Comparison of ENCODE assay signal across 17 cellular contexts in genomic region chr1:213661346-213661745, GRCh38.
"Had no signal": no experiment of that assay in that cellular context is flagged by ENCODE, and none has a peak within 500 bp of the region (broad histone marks: within the 10 kb centered on the region; RNA-seq: fewer than 3 reads in every experiment).

No MANE protein-coding gene starts in this region.

- ATAC-seq: heart right ventricle; left cardiac atrium; naive thymus-derived CD4-positive, alpha-beta T cell; psoas muscle; right cardiac atrium; upper lobe of right lung had no signal

- DNase-seq: activated B cell treated with CpG ODN at 0.5 μM for 24 hours; activated CD4-positive, alpha-beta T cell treated with anti-CD3 and anti-CD28 coated beads, Interleukin-2, amount 10 ng/mL, durations not matched to agents 24 days and 14 days; activated CD8-positive, alpha-beta memory T cell treated with anti-CD3 and anti-CD28 coated beads for 24 hours; activated CD8-positive, alpha-beta memory T cell treated with anti-CD3 and anti-CD28 coated beads, Interleukin-2, amount 50 U/mL, for 48 hours; activated gamma-delta T cell; activated T-cell treated with anti-CD3 and anti-CD28 coated beads, Interleukin-2, amount 50 U/mL, for 72 hours; effector CD8-positive, alpha-beta T cell; heart right ventricle; left cardiac atrium; mesenchymal stem cell; naive thymus-derived CD4-positive, alpha-beta T cell; ovary; psoas muscle; right cardiac atrium; stimulated activated CD4-positive, alpha-beta T cell treated with anti-CD3 and anti-CD28 coated beads, Interleukin-4, amount 100 ng/mL, for 1 hour; T-helper 9 cell; upper lobe of right lung had no signal
